Comparison of ENCODE assay signal across 20 cellular contexts in genomic region chr16:12252616-12253015, GRCh38.
DNase-seq lines count a peak whose midpoint lies in the region; ATAC-seq and TF ChIP-seq lines count a peak whose summit lies in the region.
"Had no signal": no experiment of that assay in that cellular context is flagged by ENCODE, and none has a peak within 500 bp of the region (broad histone marks: within the 10 kb centered on the region; RNA-seq: fewer than 3 reads in every experiment).

No MANE protein-coding gene starts in this region.

- H3K27ac ChIP-seq in neuronal stem cell (replicated peaks; ENCODE audit: low read length) = no peak overlapping the region
- H3K27ac ChIP-seq in CD4-positive, alpha-beta T cell (ENCODE audit: low read depth, low read length) = no peak overlapping the region
- no peak overlapping the region for H3K27ac ChIP-seq in trophoblast cell (ENCODE audit: low read depth, low read length)
- H3K27ac ChIP-seq: right lobe of liver, vagina had no signal

- TF ChIP-seq POLR2A in GM18505 (IDR thresholded peaks at IDR 0.05; ENCODE audit: borderline replicate concordance, extremely low read depth, insufficient read depth, insufficient read length) = no peak

- no peak overlapping the region for H3K4ac ChIP-seq in neuronal stem cell (ENCODE audit: low read length)
- H3K4ac ChIP-seq in trophoblast cell (ENCODE audit: low read depth, low read length) = no peak overlapping the region

- no peaks in the 10 kb centered on the region for H3K79me2 ChIP-seq in trophoblast cell (ENCODE audit: control insufficient read depth, insufficient read depth, low read length, poor library complexity)

- peaks cover 4% of the 10 kb centered on the region for H3K36me3 Mint-ChIP-seq in CD4-positive, alpha-beta T cell (ENCODE audit: low read depth)
- H3K36me3 Mint-ChIP-seq: activated CD8-positive, alpha-beta memory T cell treated with anti-CD3 and anti-CD28 coated beads, Interleukin-2, amount 10 ng/mL, durations not matched to agents 7 days and 5 days; activated naive CD8-positive, alpha-beta T cell had no signal

- no peak overlapping the region for H2AK5ac ChIP-seq in neuronal stem cell (ENCODE audit: low read depth, low read length)
- H2AK5ac ChIP-seq in trophoblast cell (ENCODE audit: low read length) = no peak overlapping the region

- H4K8ac ChIP-seq in neuronal stem cell (ENCODE audit: low read depth, low read length) = no peak overlapping the region
- no peak overlapping the region for H4K8ac ChIP-seq in trophoblast cell (ENCODE audit: low read depth, low read length)

- no peak for ATAC-seq in GM18505 (IDR thresholded peaks at IDR 0.05; ENCODE audit: unreplicated experiment)
- ATAC-seq in CD4-positive, alpha-beta T cell (ENCODE audit: poor library complexity) = no peak
- ATAC-seq: activated CD8-positive, alpha-beta memory T cell treated with anti-CD3 and anti-CD28 coated beads, Interleukin-2, amount 10 ng/mL, durations not matched to agents 7 days and 5 days; GM23338; right lobe of liver had no signal

- H3K9ac ChIP-seq in neuronal stem cell (ENCODE audit: low read depth, low read length, poor library complexity) (no peak overlapping the region), trophoblast cell (ENCODE audit: low read length) (no peak overlapping the region)

- no peak overlapping the region for H3K27ac Mint-ChIP-seq in CD4-positive, alpha-beta T cell
- H3K27ac Mint-ChIP-seq: activated CD8-positive, alpha-beta memory T cell treated with anti-CD3 and anti-CD28 coated beads, Interleukin-2, amount 10 ng/mL, durations not matched to agents 7 days and 5 days; activated naive CD8-positive, alpha-beta T cell; activated T-helper 1 cell treated with anti-CD3 and anti-CD28 coated beads, Interleukin-12 subunit alpha, Interleukin-12 subunit beta, Interleukin-2, Interleukin-4 antibody, amounts not matched to agents 30 ng/mL and 10 ng/mL and 1 ng/mL, durations not matched to agents 14 hours and 24 hours and 36 hours; endodermal cell; GM23338; memory B cell had no signal

- peak; percentile 71 for DNase-seq in NCI-H748 (lab: John Stamatoyannopoulos, UW; ENCODE audit: unreplicated experiment)
- DNase-seq in NCI-H748 treated with DMSO at 0.1 percent for 48 hours (lab: John Stamatoyannopoulos, UW) = no peak
- peak; percentile 88 for DNase-seq in NCI-H1694 (lab: John Stamatoyannopoulos, UW)
- peak; percentile 78 for DNase-seq in NCI-H69 (lab: John Stamatoyannopoulos, UW)
- DNase-seq in neuronal stem cell (ENCODE audit: low spot score) = no peak
- DNase-seq in CD4-positive, alpha-beta T cell = no peak
- no peak for DNase-seq in trophoblast cell
- DNase-seq: activated CD4-positive, alpha-beta T cell treated with anti-CD3 and anti-CD28 coated beads for 48 hours; activated CD8-positive, alpha-beta memory T cell treated with anti-CD3 and anti-CD28 coated beads, Interleukin-2, amount 10 ng/mL, durations not matched to agents 7 days and 5 days; endodermal cell; MM.1S; naive B cell; right lobe of liver; T-helper 1 cell had no signal

- H3K27me3 ChIP-seq in neuronal stem cell (ENCODE audit: control insufficient read depth in 3 of 3, insufficient read depth in 3 of 3, low read depth in 1 of 3, low read length in 3 of 3) = peaks cover 0 to 14% (median 0%) of the 10 kb centered on the region in 3 experiments
- no peaks in the 10 kb centered on the region for H3K27me3 ChIP-seq in CD4-positive, alpha-beta T cell (ENCODE audit: control insufficient read depth, insufficient read depth, low read length)
- no peaks in the 10 kb centered on the region for H3K27me3 ChIP-seq in trophoblast cell (ENCODE audit: insufficient read depth, low read length)
- H3K27me3 ChIP-seq: right lobe of liver, vagina had no signal

- H3K23ac ChIP-seq in neuronal stem cell (ENCODE audit: low read depth, low read length, poor library complexity) (no peak overlapping the region), trophoblast cell (ENCODE audit: low read length) (no peak overlapping the region)

- H2BK5ac ChIP-seq in neuronal stem cell (ENCODE audit: low read length) (no peak overlapping the region), trophoblast cell (ENCODE audit: low read depth, low read length, poor library complexity) (no peak overlapping the region)

- H3K79me1 ChIP-seq in neuronal stem cell (ENCODE audit: low read depth, low read length) (no peaks in the 10 kb centered on the region), trophoblast cell (ENCODE audit: low read length) (no peaks in the 10 kb centered on the region)

- H3K4me1 ChIP-seq in neuronal stem cell (ENCODE audit: control insufficient read depth in 2 of 2, insufficient read depth in 1 of 2, low read depth in 1 of 2, low read length in 2 of 2) (peaks cover 6% of the 10 kb centered on the region in 2 donors), trophoblast cell (ENCODE audit: control insufficient read depth in 1 of 2, insufficient read depth in 2 of 2, low read length in 2 of 2) (peaks cover 3 to 11% of the 10 kb centered on the region in 2 experiments)
- H3K4me1 ChIP-seq: right lobe of liver, vagina had no signal

- H3K9me3 ChIP-seq in neuronal stem cell (replicated peaks in 1 of 2; ENCODE audit: control insufficient read depth in 2 of 2, insufficient read depth in 1 of 2, low read depth in 1 of 2, low read length in 2 of 2) (no peaks in the 10 kb centered on the region), trophoblast cell (ENCODE audit: insufficient read depth, low read depth, low read length) (no peaks in the 10 kb centered on the region)
- no peaks in the 10 kb centered on the region for H3K9me3 ChIP-seq in CD4-positive, alpha-beta T cell (ENCODE audit: control insufficient read depth, low read length)
- H3K9me3 ChIP-seq: right lobe of liver, vagina had no signal

- H3K18ac ChIP-seq in neuronal stem cell (ENCODE audit: low read length) (peak overlapping the region; percentile 2), trophoblast cell (ENCODE audit: low read length) (no peak overlapping the region)

- peak overlapping the region; percentile 12 for H3K14ac ChIP-seq in neuronal stem cell (ENCODE audit: low read length)
- no peak overlapping the region for H3K14ac ChIP-seq in trophoblast cell (ENCODE audit: low read length)

- intact Hi-C loops in CD4-positive, alpha-beta T cell (cut with DNase I, micrococcal nuclease) = no loop called here

- H3K36me3 ChIP-seq in neuronal stem cell (replicated peaks in 1 of 2; ENCODE audit: control insufficient read depth in 2 of 2, insufficient read depth in 2 of 2, low read length in 2 of 2) (no peaks in the 10 kb centered on the region), trophoblast cell (ENCODE audit: control insufficient read depth in 1 of 2, insufficient read depth in 2 of 2, low read length in 2 of 2) (no peaks in the 10 kb centered on the region)
- H3K36me3 ChIP-seq: right lobe of liver, vagina had no signal

- no peaks in the 10 kb centered on the region for H3K27me3 Mint-ChIP-seq in CD4-positive, alpha-beta T cell
- H3K27me3 Mint-ChIP-seq: activated CD8-positive, alpha-beta memory T cell treated with anti-CD3 and anti-CD28 coated beads, Interleukin-2, amount 10 ng/mL, durations not matched to agents 7 days and 5 days; activated naive CD8-positive, alpha-beta T cell; memory B cell; naive B cell had no signal

- H2BK15ac ChIP-seq in neuronal stem cell (ENCODE audit: low read length) = no peak overlapping the region

- no peaks in the 10 kb centered on the region for H3K9me3 Mint-ChIP-seq in CD4-positive, alpha-beta T cell
- H3K9me3 Mint-ChIP-seq: activated T-helper 1 cell treated with anti-CD3 and anti-CD28 coated beads, Interleukin-12 subunit alpha, Interleukin-12 subunit beta, Interleukin-2, Interleukin-4 antibody, amounts not matched to agents 30 ng/mL and 10 ng/mL and 1 ng/mL, durations not matched to agents 14 hours and 24 hours and 36 hours; endodermal cell; GM23338; memory B cell had no signal

- no peak for TF ChIP-seq CTCF in CD4-positive, alpha-beta T cell (IDR thresholded peaks at IDR 0.05)

- H3K4me3 Mint-ChIP-seq in CD4-positive, alpha-beta T cell = no peak overlapping the region
- H3K4me3 Mint-ChIP-seq: activated CD8-positive, alpha-beta memory T cell treated with anti-CD3 and anti-CD28 coated beads, Interleukin-2, amount 10 ng/mL, durations not matched to agents 7 days and 5 days; activated naive CD8-positive, alpha-beta T cell; activated T-helper 1 cell treated with anti-CD3 and anti-CD28 coated beads, Interleukin-12 subunit alpha, Interleukin-12 subunit beta, Interleukin-2, Interleukin-4 antibody, amounts not matched to agents 30 ng/mL and 10 ng/mL and 1 ng/mL, durations not matched to agents 14 hours and 24 hours and 36 hours; endodermal cell; GM23338; memory B cell; naive B cell had no signal

- H2BK12ac ChIP-seq in neuronal stem cell (ENCODE audit: low read length) (no peak overlapping the region), trophoblast cell (ENCODE audit: low read length) (no peak overlapping the region)

- H3K4me3 ChIP-seq in neuronal stem cell (ENCODE audit: low read length in 2 of 2) (no peak overlapping the region), trophoblast cell (ENCODE audit: low read depth, low read length) (no peak overlapping the region)
- H3K4me3 ChIP-seq: GM23338, right lobe of liver, vagina had no signal

- H4K91ac ChIP-seq in neuronal stem cell (ENCODE audit: low read depth, low read length, poor library complexity) = no peak overlapping the region
- H4K91ac ChIP-seq in trophoblast cell (ENCODE audit: low read depth, low read length) = no peak overlapping the region

- H2AFZ ChIP-seq in neuronal stem cell (ENCODE audit: low read length) (no peak overlapping the region), trophoblast cell (ENCODE audit: insufficient read depth, low read length, poor library complexity) (no peak overlapping the region)
- H2AFZ ChIP-seq: GM23338 had no signal

- H3K4me2 ChIP-seq in neuronal stem cell (ENCODE audit: insufficient read depth, low read length, poor library complexity, severe bottlenecking) = no peak overlapping the region
- H3K4me2 ChIP-seq in trophoblast cell (ENCODE audit: low read length) = no peak overlapping the region
- H3K4me2 ChIP-seq: GM23338 had no signal

- H2BK120ac ChIP-seq in neuronal stem cell (ENCODE audit: low read depth, low read length) (no peak overlapping the region), trophoblast cell (ENCODE audit: insufficient read depth, low read length, poor library complexity) (no peak overlapping the region)

- WGBS in neuronal stem cell (ENCODE audit: extremely low coverage in 2 of 2, insufficient read length in 2 of 2, insufficient replicate concordance in 1 of 2), 2 donors = no CpG with 5 or more reads among the region's 10 CpGs
- WGBS in trophoblast cell (ENCODE audit: extremely low coverage, insufficient coverage, insufficient read length) = no CpG with 5 or more reads among the region's 10 CpGs

- H3K4me1 Mint-ChIP-seq in CD4-positive, alpha-beta T cell (ENCODE audit: low read depth) = no peaks in the 10 kb centered on the region
- H3K4me1 Mint-ChIP-seq: activated CD8-positive, alpha-beta memory T cell treated with anti-CD3 and anti-CD28 coated beads, Interleukin-2, amount 10 ng/mL, durations not matched to agents 7 days and 5 days had no signal

- no peak overlapping the region for H4K12ac ChIP-seq in trophoblast cell (ENCODE audit: low read depth, low read length)

- POLR2A ChIA-PET in CD4-positive, alpha-beta T cell (lab: Charles Lee) = no interaction called here

- CTCF ChIA-PET in CD4-positive, alpha-beta T cell (lab: Charles Lee) = no interaction called here

Comparison
In these comparisons a context has a peak if more than half of its experiments do, and no peak if none do; other contexts are left out.
1. DNase-seq: peak in NCI-H748 (single experiment), NCI-H1694 (single experiment) and NCI-H69 (single experiment); none in NCI-H748 treated with DMSO at 0.1 percent for 48 hours (single experiment), neuronal stem cell (single experiment), CD4-positive, alpha-beta T cell (0 of 10) and trophoblast cell (0 of 2).